ENCODE assay signal across 31 cellular contexts in genomic region chr17:31882571-31882970, GRCh38. TPM values are rescaled to one million over a fixed set of nuclear protein-coding genes. Genes with fewer than 3 reads are reported as not detected.
DNase-seq lines count a peak whose midpoint lies in the region; ATAC-seq and TF ChIP-seq lines count a peak whose summit lies in the region.
"Had no signal": no experiment of that assay in that cellular context is flagged by ENCODE, and none has a peak within 500 bp of the region (broad histone marks: within the 10 kb centered on the region; RNA-seq: fewer than 3 reads in every experiment).

No MANE protein-coding gene starts in this region.

- H3K4me1 Mint-ChIP-seq in activated CD8-positive, alpha-beta T cell treated with anti-CD3 and anti-CD28 coated beads, Interleukin-2, amount 10 ng/mL, durations not matched to agents 7 days and 5 days (ENCODE audit: low read depth) = peaks cover 26% of the 10 kb centered on the region
- H3K4me1 Mint-ChIP-seq in GM23338 = no peaks in the 10 kb centered on the region
- H3K4me1 Mint-ChIP-seq: nephron, T-helper 17 cell had no signal

- ATAC-seq in activated CD8-positive, alpha-beta T cell treated with anti-CD3 and anti-CD28 coated beads, Interleukin-2, amount 10 ng/mL, durations not matched to agents 7 days and 5 days = no peak
- ATAC-seq in HG02571 (IDR thresholded peaks at IDR 0.05; ENCODE audit: unreplicated experiment) (no peak), GM23338 (no peak)
- ATAC-seq: left cardiac atrium, mucosa of descending colon, T-helper 17 cell had no signal

- CTCF ChIA-PET in activated CD8-positive, alpha-beta T cell treated with anti-CD3 and anti-CD28 coated beads, Interleukin-2, amount 10 ng/mL, durations not matched to agents 7 days and 5 days (lab: Charles Lee) = interaction anchor here (0.6 to 2.6 kb wide), 2 partner anchors 19 to 40 kb away, joined by 3 to 6 read pairs; partner anchors contain the start of gene UTP6

- peaks cover 67% of the 10 kb centered on the region for H3K36me3 Mint-ChIP-seq in activated CD8-positive, alpha-beta T cell treated with anti-CD3 and anti-CD28 coated beads, Interleukin-2, amount 10 ng/mL, durations not matched to agents 7 days and 5 days (ENCODE audit: low read depth)
- peaks cover 77% of the 10 kb centered on the region for H3K36me3 Mint-ChIP-seq in GM23338 (ENCODE audit: low read depth)

- H3K36me3 ChIP-seq in spleen (peaks cover 0 to 100% (median 95%) of the 10 kb centered on the region in 6 donors), GM23338 (ENCODE audit: insufficient read depth) (peaks cover 75% of the 10 kb centered on the region)

- H3K9me3 Mint-ChIP-seq in activated CD8-positive, alpha-beta T cell treated with anti-CD3 and anti-CD28 coated beads, Interleukin-2, amount 10 ng/mL, durations not matched to agents 7 days and 5 days (ENCODE audit: insufficient read depth) = no peaks in the 10 kb centered on the region
- H3K9me3 Mint-ChIP-seq in GM23338 = no peaks in the 10 kb centered on the region
- H3K9me3 Mint-ChIP-seq: activated CD4-positive, alpha-beta memory T cell treated with anti-CD3 and anti-CD28 coated beads, Interleukin-2, amount 10 ng/mL, durations not matched to agents 7 days and 5 days; immature natural killer cell; nephron had no signal

- no peaks in the 10 kb centered on the region for H3K27me3 Mint-ChIP-seq in activated CD8-positive, alpha-beta T cell treated with anti-CD3 and anti-CD28 coated beads, Interleukin-2, amount 10 ng/mL, durations not matched to agents 7 days and 5 days (ENCODE audit: low read depth)
- H3K27me3 Mint-ChIP-seq in GM23338 (ENCODE audit: insufficient read depth, low read depth, poor library complexity) = no peaks in the 10 kb centered on the region
- H3K27me3 Mint-ChIP-seq: activated CD4-positive, alpha-beta memory T cell treated with anti-CD3 and anti-CD28 coated beads, Interleukin-2, amount 10 ng/mL, durations not matched to agents 7 days and 5 days; activated naive CD8-positive, alpha-beta T cell; T-helper 17 cell had no signal

- H3K27ac Mint-ChIP-seq in activated CD8-positive, alpha-beta T cell treated with anti-CD3 and anti-CD28 coated beads, Interleukin-2, amount 10 ng/mL, durations not matched to agents 7 days and 5 days = peak overlapping the region; percentile 39
- H3K27ac Mint-ChIP-seq in GM23338 = no peak overlapping the region
- H3K27ac Mint-ChIP-seq: activated CD4-positive, alpha-beta memory T cell treated with anti-CD3 and anti-CD28 coated beads, Interleukin-2, amount 10 ng/mL, durations not matched to agents 7 days and 5 days; activated naive CD8-positive, alpha-beta T cell; nephron had no signal

- H3K4me3 ChIP-seq in spleen = peak overlapping the region in 1 of 8 donors; percentile 3
- H3K4me3 ChIP-seq in GM23338 = no peak overlapping the region
- H3K4me3 ChIP-seq: ascending aorta, lung, MG63, mucosa of descending colon, thoracic aorta had no signal

- H3K79me2 ChIP-seq in GM23338 (replicated peaks; ENCODE audit: insufficient read depth) = no peaks in the 10 kb centered on the region

- H3F3A ChIP-seq in GM23338 (replicated peaks; ENCODE audit: low read depth) = no peaks in the 10 kb centered on the region

- WGBS in spleen, 5 donors = 51 to 70% (median 67%) methylated on average over 6 of the region's 6 CpGs

- POLR2A ChIA-PET in activated CD8-positive, alpha-beta T cell treated with anti-CD3 and anti-CD28 coated beads, Interleukin-2, amount 10 ng/mL, durations not matched to agents 7 days and 5 days (lab: Charles Lee) = no interaction called here

- no peak for TF ChIP-seq POLR2A in spleen (IDR thresholded peaks at IDR 0.05)

- H3K27ac ChIP-seq in spleen (peak overlapping the region in 5 of 8 donors; percentile 7 to 69 (median 51)), GM23338 (ENCODE audit: low read depth) (no peak overlapping the region)
- H3K27ac ChIP-seq: 22Rv1, ascending aorta, thoracic aorta had no signal

- no peaks in the 10 kb centered on the region for H3K9me2 ChIP-seq in GM23338 (ENCODE audit: insufficient read depth)

- no peaks in the 10 kb centered on the region for H3K9me3 ChIP-seq in spleen
- H3K9me3 ChIP-seq: ascending aorta, MG63, mucosa of descending colon, thoracic aorta had no signal

- peak; percentile 28 for DNase-seq in SKM-1 treated with dmso at 0.1 percent for 144 hours (lab: John Stamatoyannopoulos, UW; ENCODE audit: unreplicated experiment)
- DNase-seq in SKM-1 (lab: John Stamatoyannopoulos, UW; ENCODE audit: unreplicated experiment) = no peak
- DNase-seq in NOMO-1 treated with DMSO at 0.1 percent for 48 hours (lab: John Stamatoyannopoulos, UW; ENCODE audit: unreplicated experiment) = peak; percentile 55
- DNase-seq in activated CD8-positive, alpha-beta T cell treated with anti-CD3 and anti-CD28 coated beads, Interleukin-2, amount 10 ng/mL, durations not matched to agents 7 days and 5 days = no peak
- no peak for DNase-seq in spleen
- DNase-seq in activated CD4-positive, alpha-beta T cell treated with anti-CD3 and anti-CD28 coated beads for 48 hours = no peak
- DNase-seq in GM23338 (ENCODE audit: low spot score) = no peak
- DNase-seq: activated CD4-positive, alpha-beta memory T cell treated with anti-CD3 and anti-CD28 coated beads, Interleukin-2, amount 10 ng/mL, durations not matched to agents 7 days and 5 days; activated CD4-positive, alpha-beta T cell treated with anti-CD3 and anti-CD28 coated beads for 1 hour; C1 segment of cervical spinal cord; DMS79; GDM1; immature natural killer cell; KG1; left cardiac atrium; MG63; mucosa of descending colon; NCI-H1436 treated with DMSO at 0.1 percent for 48 hours; NCI-H2107; NCI-H345; NCI-H748 treated with DMSO at 0.1 percent for 48 hours; RPMI8226; stimulated activated naive CD4-positive, alpha-beta T cell treated with Interleukin-2 at 50 U/mL for 16 hours; T-helper 17 cell had no signal

- no peak for TF ChIP-seq CTCF in spleen (IDR thresholded peaks at IDR 0.05 in 8 of 11, conservative IDR thresholded peaks at IDR 0.05 in 3 of 11)
- no peak for TF ChIP-seq CTCF in GM23338 (conservative IDR thresholded peaks at IDR 0.05; ENCODE audit: low read depth in 2 of 2)

- no peaks in the 10 kb centered on the region for H3K27me3 ChIP-seq in spleen (replicated peaks in 1 of 7)
- H3K27me3 ChIP-seq in GM23338 (ENCODE audit: insufficient read depth) = no peaks in the 10 kb centered on the region
- H3K27me3 ChIP-seq: ascending aorta, MG63 had no signal

- no peak overlapping the region for H2AFZ ChIP-seq in GM23338

- peaks cover 18% of the 10 kb centered on the region for H4K20me1 ChIP-seq in GM23338 (replicated peaks; ENCODE audit: insufficient read depth)

- intact Hi-C loops in spleen (cut with DNase I; ENCODE audit: low total_unique reads) = no loop called here

- no peak overlapping the region for H3K4me3 Mint-ChIP-seq in activated CD8-positive, alpha-beta T cell treated with anti-CD3 and anti-CD28 coated beads, Interleukin-2, amount 10 ng/mL, durations not matched to agents 7 days and 5 days
- no peak overlapping the region for H3K4me3 Mint-ChIP-seq in GM23338
- H3K4me3 Mint-ChIP-seq: activated CD4-positive, alpha-beta memory T cell treated with anti-CD3 and anti-CD28 coated beads, Interleukin-2, amount 10 ng/mL, durations not matched to agents 7 days and 5 days; activated naive CD8-positive, alpha-beta T cell; immature natural killer cell; nephron; T-helper 17 cell had no signal

- H3K4me2 ChIP-seq in GM23338 = no peak overlapping the region

- peaks cover 0 to 25% (median 1%) of the 10 kb centered on the region in 6 donors for H3K4me1 ChIP-seq in spleen
- no peaks in the 10 kb centered on the region for H3K4me1 ChIP-seq in GM23338 (ENCODE audit: insufficient read depth)

TF ChIP-seq in GM23338, 12 proteins besides CTCF, POLR2A, EP300 and RAD21 (continues in another document):
- TF ChIP-seq JUNB (IDR thresholded peaks at IDR 0.05; ENCODE audit: unreplicated experiment) (no peak), EZH2 (IDR thresholded peaks at IDR 0.05; ENCODE audit: low read depth, unreplicated experiment) (no peak)

RNA-seq across cellular contexts. Expression of gene UTP6, which starts 18.9 kb away (rescaled TPM):
- total RNA-seq in activated CD8-positive, alpha-beta T cell treated with anti-CD3 and anti-CD28 coated beads, Interleukin-2, amount 10 ng/mL, durations not matched to agents 7 days and 5 days = 10 to 100 TPM; 78.3 to 83.0 TPM
- total RNA-seq in spleen = 10 to 100 TPM; 38.0 to 75.2 (median 51.4) TPM
- polyA plus RNA-seq in spleen = 100 to 1,000 TPM in 1 of 3 donors, 10 to 100 TPM in 2; 77.6 to 141 (median 87.0) TPM
- 50.8 and 72.7 TPM in 2 replicates for total RNA-seq in GM23338 (2014; rRNA removed; shearing (Covaris generic))
- 88.6 and 111 TPM in 2 replicates for polyA plus RNA-seq in GM23338 (2016; fragmentation: Nextera tagmentation; extraction: Ambion mirVana)

RNA-seq across cellular contexts. Expression of gene COPRS, which starts 23.5 kb away (rescaled TPM):
- 10 to 100 TPM; 21.0 to 22.5 TPM for total RNA-seq in activated CD8-positive, alpha-beta T cell treated with anti-CD3 and anti-CD28 coated beads, Interleukin-2, amount 10 ng/mL, durations not matched to agents 7 days and 5 days
- total RNA-seq in spleen = 10 to 100 TPM; 16.4 to 43.3 (median 21.0) TPM
- polyA plus RNA-seq in spleen = 10 to 100 TPM; 33.0 to 51.3 (median 48.4) TPM
- total RNA-seq in GM23338 (2014; rRNA removed; shearing (Covaris generic)) = 50.9 and 51.5 TPM in 2 replicates
- polyA plus RNA-seq in GM23338 (2016; fragmentation: Nextera tagmentation; extraction: Ambion mirVana) = 62.6 and 63.9 TPM in 2 replicates

RNA-seq across cellular contexts. Expression of gene SUZ12, which starts 54.2 kb away (rescaled TPM):
- 10 to 100 TPM; 65.6 to 68.7 TPM for total RNA-seq in activated CD8-positive, alpha-beta T cell treated with anti-CD3 and anti-CD28 coated beads, Interleukin-2, amount 10 ng/mL, durations not matched to agents 7 days and 5 days
- 10 to 100 TPM; 29.1 to 38.7 (median 30.7) TPM for total RNA-seq in spleen
- polyA plus RNA-seq in spleen (10 to 100 TPM; 14.9 to 18.4 (median 15.5) TPM), GM23338 (2016; fragmentation: Nextera tagmentation; extraction: Ambion mirVana) (20.2 and 22.3 TPM in 2 replicates)
- total RNA-seq in GM23338 (2014; rRNA removed; shearing (Covaris generic)) = 39.8 and 44.4 TPM in 2 replicates

Comparison
In these comparisons a context has a peak if more than half of its experiments do, and no peak if none do; other contexts are left out.
1. DNase-seq: peak in SKM-1 treated with dmso at 0.1 percent for 144 hours (single experiment) and NOMO-1 treated with DMSO at 0.1 percent for 48 hours (single experiment); none in SKM-1 (single experiment), activated CD8-positive, alpha-beta T cell treated with anti-CD3 and anti-CD28 coated beads, Interleukin-2, amount 10 ng/mL, durations not matched to agents 7 days and 5 days (single experiment), spleen (single experiment), activated CD4-positive, alpha-beta T cell treated with anti-CD3 and anti-CD28 coated beads for 48 hours (single experiment) and GM23338 (single experiment).